ENCODE assay signal across 8 cellular contexts in the genomic region with DNA sequence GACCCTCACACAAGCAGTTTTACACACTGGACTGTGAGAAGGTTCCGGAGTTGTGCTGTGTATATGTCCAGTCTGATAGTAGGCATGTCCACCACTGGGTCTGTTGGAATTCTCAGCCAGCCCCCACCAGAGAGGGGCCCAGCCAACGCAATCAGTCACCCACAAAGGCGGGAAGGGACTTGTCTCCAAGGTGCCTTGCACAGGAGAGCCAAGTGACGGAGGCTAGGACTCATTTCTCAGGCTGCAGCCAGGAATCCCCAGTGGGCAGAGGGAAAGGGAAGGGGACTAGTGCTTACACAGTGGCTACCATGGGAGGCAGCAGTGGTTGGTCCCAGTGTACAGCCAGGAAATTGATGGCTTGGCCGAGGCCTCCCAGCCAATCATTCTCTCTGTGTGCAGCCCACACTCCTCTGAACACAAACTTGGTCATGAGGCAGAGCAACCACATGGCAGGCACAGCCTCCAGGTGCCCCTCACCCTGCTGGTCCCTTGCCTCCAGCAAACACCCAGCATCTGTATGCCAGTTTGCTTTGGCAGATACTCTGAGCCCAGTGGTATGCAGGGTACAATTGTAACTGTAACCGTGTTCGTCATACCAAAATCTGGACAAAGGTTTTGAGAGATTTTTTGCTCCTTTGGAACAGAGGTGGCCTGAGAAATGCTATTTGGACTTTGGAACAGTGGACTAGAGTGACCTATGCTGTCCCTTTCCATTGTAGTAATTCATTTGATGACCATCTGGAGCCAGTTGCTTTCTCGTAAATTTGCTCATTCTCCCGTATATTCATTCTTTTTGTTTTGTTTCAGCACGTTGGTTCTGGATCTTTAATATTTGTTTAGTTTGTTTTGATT.
DNase-seq lines count a peak whose midpoint lies in the region; ATAC-seq, FAIRE-seq and TF ChIP-seq lines count a peak whose summit lies in the region.

No MANE protein-coding gene starts in this region.

- H3K79me2 ChIP-seq in HepG2 (ENCODE audit: insufficient read depth, low read length) (peaks cover 61% of the 10 kb centered on the region), H9 (ENCODE audit: insufficient read depth, low read length) (peaks cover 15% of the 10 kb centered on the region; the same call in 1 of the 2 replicates)

- H3K27ac Mint-ChIP-seq in activated B cell treated with CpG ODN at 0.5 μM for 24 hours (peak overlapping the region; percentile 74), H9 (no peak overlapping the region)

- no peak overlapping the region for H3K18ac ChIP-seq in H9 (ENCODE audit: insufficient read length, low read depth, low read length)

- H2BK20ac ChIP-seq in H9 (ENCODE audit: low read depth, low read length, poor library complexity, severe bottlenecking): no peak overlapping the region

- no peak overlapping the region for H4K5ac ChIP-seq in H9 (ENCODE audit: insufficient read length, low read depth, low read length)

- no peak overlapping the region; the same call in 1 of the 2 replicates for H3K14ac ChIP-seq in H9 (ENCODE audit: insufficient read depth, low read length)

- H3K4me2 ChIP-seq in HepG2 (ENCODE audit: low read depth, low read length): peak overlapping the region; percentile 76
- H3K4me2 ChIP-seq in H9 (ENCODE audit: insufficient read depth, insufficient read length, low read length): no peak overlapping the region

- peaks cover 5% of the 10 kb centered on the region for H3K79me1 ChIP-seq in H9 (ENCODE audit: insufficient read depth, low read depth, low read length, poor library complexity, severe bottlenecking)

- H2BK12ac ChIP-seq in H9 (ENCODE audit: insufficient read length, low read depth, low read length): no peak overlapping the region

- no peak overlapping the region for H3K56ac ChIP-seq in H9 (ENCODE audit: insufficient read length, low read depth, low read length)

- no peak overlapping the region for H2BK5ac ChIP-seq in H9 (ENCODE audit: insufficient read length, low read length)

- H3T11ph ChIP-seq in H9 (ENCODE audit: low read length): no peak overlapping the region

- H4K20me1 ChIP-seq in HepG2 (ENCODE audit: insufficient read depth, low read length) (peaks cover 38% of the 10 kb centered on the region), H9 (ENCODE audit: control insufficient read depth, insufficient read depth, insufficient read length) (no peaks in the 10 kb centered on the region)

- H3K27ac ChIP-seq in HepG2 (ENCODE audit: extremely low read length, insufficient read depth, low read length) (peak overlapping the region; percentile 79), thoracic aorta (peak overlapping the region; percentile 97 to 100), H9 (ENCODE audit: insufficient read length, low read depth, low read length) (no peak overlapping the region)

- no peak overlapping the region for H4K91ac ChIP-seq in H9 (ENCODE audit: insufficient read length, low read depth, low read length)

- H3K36me3 Mint-ChIP-seq in activated B cell treated with CpG ODN at 0.5 μM for 24 hours (ENCODE audit: low read depth) (peaks cover 2% of the 10 kb centered on the region), H9 (ENCODE audit: insufficient read depth in 1 of 3, low read depth in 3 of 3) (peaks cover 2 to 11% (median 4%) of the 10 kb centered on the region in 3 experiments; a peak in 6 of 7 replicates)

- H3K9me3 Mint-ChIP-seq in activated B cell treated with CpG ODN at 0.5 μM for 24 hours: no peaks in the 10 kb centered on the region
- no peaks in the 10 kb centered on the region for H3K9me3 Mint-ChIP-seq in H9

- H4K8ac ChIP-seq in H9 (replicated peaks; ENCODE audit: insufficient read length, low read depth, low read length): no peak overlapping the region

- H3K9me3 ChIP-seq in HepG2 (ENCODE audit: low read length) (no peaks in the 10 kb centered on the region), thoracic aorta (no peaks in the 10 kb centered on the region), H9 (ENCODE audit: control insufficient read depth, low read depth, low read length) (no peaks in the 10 kb centered on the region)

- in situ Hi-C loops in HepG2 (cut with HindIII; ENCODE audit: extremely low pct_ligation_motif_present, low pct_unique_long_range_greater_than_20kb): no loop called here

- TF ChIP-seq CTCF in activated B cell treated with CpG ODN at 0.5 μM for 24 hours (IDR thresholded peaks at IDR 0.05) (no peak), HepG2 (CRISPR knock-in tag; IDR thresholded peaks at IDR 0.05) (peak; percentile 51), thoracic aorta (IDR thresholded peaks at IDR 0.05) (peak; percentile 22), GM10266 (IDR thresholded peaks at IDR 0.05; ENCODE audit: control insufficient read depth, insufficient read depth, low read depth, missing control alignments) (no peak), H9 (conservative IDR thresholded peaks at IDR 0.05) (no peak)

- peak; percentile 84 for FAIRE-seq in HepG2 (lab: Jason Lieb, UNC)

- WGBS in HepG2 (ENCODE audit: low lambda C conversion rate): 31% methylated on average over 10 of the region's 10 CpGs
- no CpG with 5 or more reads among the region's 10 CpGs for WGBS in H9 (ENCODE audit: extremely low coverage, insufficient read length, low lambda C conversion rate)

- peaks cover 96% of the 10 kb centered on the region for H3K4me1 Mint-ChIP-seq in activated B cell treated with CpG ODN at 0.5 μM for 24 hours
- peaks cover 53 to 67% of the 10 kb centered on the region in 2 experiments for H3K4me1 Mint-ChIP-seq in H9

- peak; percentile 31 to 56; a peak in 3 of 4 replicates for TF ChIP-seq EP300 in HepG2 (IDR thresholded peaks at IDR 0.05; ENCODE audit: low read depth in 2 of 2, low read length in 2 of 2)
- TF ChIP-seq EP300 in HepG2 (CRISPR knock-in tag; IDR thresholded peaks at IDR 0.05; ENCODE audit: borderline replicate concordance): peak; percentile 79

- TF ChIP-seq POLR2A in HepG2 (IDR thresholded peaks at IDR 0.05; ENCODE audit: insufficient read depth in 1 of 2, low read depth in 2 of 2, low read length in 2 of 2): peak; percentile 46 to 69; a peak in 3 of 4 replicates

- POLR2A ChIA-PET in activated B cell treated with CpG ODN at 0.5 μM for 24 hours (lab: Charles Lee): interaction anchor here (0.6 kb wide), 1 partner anchor 263 kb away, joined by 3 read pairs; no protein-coding TSS in a partner anchor
- POLR2A ChIA-PET in HepG2 (lab: Yijun Ruan, JAX): interaction anchor here (2.1 kb wide), 1 partner anchor 13 kb away, joined by 4 read pairs; no protein-coding TSS in a partner anchor

- no peak overlapping the region for H2AFZ ChIP-seq in HepG2 (ENCODE audit: low read length)
- H2AFZ ChIP-seq in H9 (ENCODE audit: low read length): no peak overlapping the region

- H2BK15ac ChIP-seq in H9 (ENCODE audit: low read depth, low read length): no peak overlapping the region

- no peak overlapping the region for H2AK5ac ChIP-seq in H9 (ENCODE audit: insufficient read length, low read length)

- H3K4ac ChIP-seq in H9 (ENCODE audit: low read depth, low read length): no peak overlapping the region

- H3K36me3 ChIP-seq in HepG2 (replicated peaks in 1 of 2; ENCODE audit: control insufficient read depth in 1 of 2, insufficient read depth in 2 of 2, low read length in 2 of 2): peaks cover 0 to 4% of the 10 kb centered on the region in 2 experiments; a peak in 2 of 5 replicates
- no peaks in the 10 kb centered on the region for H3K36me3 ChIP-seq in thoracic aorta

- peak overlapping the region; percentile 46 for H3K9ac ChIP-seq in HepG2 (ENCODE audit: insufficient read depth, low read depth, low read length)
- no peak overlapping the region for H3K9ac ChIP-seq in H9 (ENCODE audit: extremely low read depth, insufficient read length, low read length)

- intact Hi-C loops in activated B cell treated with CpG ODN at 0.5 μM for 24 hours (cut with micrococcal nuclease): loop anchor here (10.0 kb wide), 2 partner anchors 404 to 1794 kb away; a partner anchor contains a TSS
- intact Hi-C loops in HepG2 (cut with micrococcal nuclease; ENCODE audit: unreplicated experiment): loop anchor here (1.0 to 10.0 kb wide), 2 partner anchors 106 to 137 kb away; a partner anchor contains a TSS

- H3K4me3 Mint-ChIP-seq in activated B cell treated with CpG ODN at 0.5 μM for 24 hours: no peak overlapping the region
- H3K4me3 Mint-ChIP-seq in H9: no peak overlapping the region

- ATAC-seq in activated B cell treated with CpG ODN at 0.5 μM for 24 hours (ENCODE audit: low read depth): no peak
- peak; percentile 85 for ATAC-seq in HepG2
- peak; percentile 30 for ATAC-seq in thoracic aorta (ENCODE audit: insufficient number of reproducible peaks, low FRiP score, low read depth)
- no peak for ATAC-seq in HG03565 (IDR thresholded peaks at IDR 0.05; ENCODE audit: unreplicated experiment)

- no peak overlapping the region for H3K23ac ChIP-seq in H9 (ENCODE audit: insufficient read length, low read depth, low read length)

- TF ChIP-seq RAD21 in HepG2 (CRISPR knock-in tag; IDR thresholded peaks at IDR 0.05): peak; percentile 57; the same call in 1 of the 2 replicates

- no TSS peak for BruUV-seq in HepG2 (replicated peaks; lab: Mats Ljungman, UMichigan)

- H3K27me3 ChIP-seq in HepG2 (ENCODE audit: control insufficient read depth in 1 of 2, insufficient read depth in 2 of 2, low read length in 2 of 2) (no peaks in the 10 kb centered on the region), thoracic aorta (replicated peaks; ENCODE audit: insufficient read depth) (no peaks in the 10 kb centered on the region), H9 (ENCODE audit: insufficient read depth, low read length) (no peaks in the 10 kb centered on the region)

- H3K27me3 Mint-ChIP-seq in activated B cell treated with CpG ODN at 0.5 μM for 24 hours: no peaks in the 10 kb centered on the region
- H3K27me3 Mint-ChIP-seq in H9 (ENCODE audit: low read depth): no peaks in the 10 kb centered on the region

- no peak overlapping the region for H2BK120ac ChIP-seq in H9 (ENCODE audit: low read depth, low read length, poor library complexity, severe bottlenecking)

- CTCF ChIA-PET in activated B cell treated with CpG ODN at 0.5 μM for 24 hours (lab: Charles Lee): no interaction called here
- CTCF ChIA-PET in HepG2 (lab: Yijun Ruan, JAX; ENCODE audit: low intra/inter-chr PET ratio, low total read pairs): no interaction called here

- no peaks in the 10 kb centered on the region for H3K23me2 ChIP-seq in H9 (ENCODE audit: insufficient read length, low read depth, low read length, poor library complexity, severe bottlenecking)

- H3K4me3 ChIP-seq in HepG2 (replicated peaks in 1 of 3; ENCODE audit: insufficient read depth in 1 of 3, low read depth in 2 of 3, low read length in 3 of 3) (peak overlapping the region in 2 of 3 experiments; percentile 9 to 36; a peak in 3 of 6 replicates), thoracic aorta (no peak overlapping the region)

- DNase-seq in NCI-H2227 (lab: John Stamatoyannopoulos, UW; ENCODE audit: unreplicated experiment) (peak; percentile 68), NCI-H2227 treated with DMSO at 0.1 percent for 48 hours (lab: John Stamatoyannopoulos, UW) (no peak), activated B cell treated with CpG ODN at 0.5 μM for 24 hours (no peak), HepG2 (ENCODE audit: low spot score) (peak; percentile 85), thoracic aorta (ENCODE audit: low spot score) (peak; percentile 31), GM10266 (ENCODE audit: extremely low spot score) (no peak), H9 (no peak)

- H3K4me1 ChIP-seq in HepG2 (ENCODE audit: insufficient read depth, low read length) (peaks cover 100% of the 10 kb centered on the region), thoracic aorta (ENCODE audit: control insufficient read depth in 1 of 2, low read depth in 2 of 2) (peaks cover 77 to 100% of the 10 kb centered on the region in 2 donors), H9 (ENCODE audit: insufficient read depth, low read length) (peaks cover 12% of the 10 kb centered on the region; the same call in 1 of the 2 replicates)

Comparison
In these comparisons a context has a peak if more than half of its experiments do, and no peak if none do; other contexts are left out.
1. DNase-seq: peak in NCI-H2227 (single experiment), HepG2 (single experiment) and thoracic aorta (single experiment); none in NCI-H2227 treated with DMSO at 0.1 percent for 48 hours (single experiment), activated B cell treated with CpG ODN at 0.5 μM for 24 hours (single experiment), GM10266 (single experiment) and H9 (single experiment).
2. ATAC-seq: peak in HepG2 (single experiment) and thoracic aorta (single experiment); none in activated B cell treated with CpG ODN at 0.5 μM for 24 hours (single experiment) and HG03565 (single experiment).
3. CTCF ChIP-seq: peak in HepG2 (single experiment) and thoracic aorta (single experiment); none in activated B cell treated with CpG ODN at 0.5 μM for 24 hours (single experiment), GM10266 (single experiment) and H9 (single experiment).